ENCODE assay signal across 16 cellular contexts in the genomic region with DNA sequence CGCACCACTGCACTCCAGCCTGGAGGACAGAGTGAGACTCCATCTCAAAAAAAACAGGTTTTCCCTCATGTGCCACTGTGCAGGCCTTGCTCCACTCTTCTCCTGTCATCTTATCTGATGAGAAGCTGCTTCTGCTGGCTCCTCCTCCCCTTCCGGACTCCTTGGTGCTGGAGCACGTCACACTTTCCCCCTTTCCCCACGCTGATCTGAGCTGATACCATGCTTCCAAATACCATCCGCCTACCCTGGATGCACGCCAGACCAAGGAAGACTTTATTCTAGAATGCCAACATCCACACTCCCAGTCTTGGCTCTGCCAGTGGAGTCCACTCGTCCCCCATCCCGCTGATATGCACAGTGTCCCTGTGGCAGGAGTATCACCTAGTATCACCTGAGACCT.
"Had no signal": no experiment of that assay in that cellular context is flagged by ENCODE, and none has a peak within 500 bp of the region (broad histone marks: within the 10 kb centered on the region; RNA-seq: fewer than 3 reads in every experiment).

No MANE protein-coding gene starts in this region.

- H3K36me3 ChIP-seq: cardiac muscle cell, lower lobe of right lung, right atrium auricular region had no signal

- H3K4me1 ChIP-seq: lower lobe of right lung had no signal

- ATAC-seq: activated T-cell treated with anti-CD3 and anti-CD28 coated beads, Interleukin-2, amount 50 U/mL, for 4 hours; effector memory CD8-positive, alpha-beta T cell; left colon; lower lobe of right lung had no signal

- H3K27ac ChIP-seq: lower lobe of right lung, right atrium auricular region had no signal

- H3K9me3 ChIP-seq: lower lobe of right lung, right atrium auricular region had no signal

- H3K27me3 ChIP-seq: cardiac muscle cell, right atrium auricular region had no signal

- DNase-seq: activated CD4-positive, alpha-beta T cell treated with anti-CD3 and anti-CD28 coated beads, Interleukin-2, amount 50 U/mL, for 1 hour; activated CD4-positive, CD25-positive, alpha-beta regulatory T cell treated with anti-CD3 and anti-CD28 coated beads, Interleukin-2, amount 50 U/mL, for 72 hours; activated CD8-positive, alpha-beta memory T cell treated with anti-CD3 and anti-CD28 coated beads, Interleukin-2, amount 50 U/mL, for 4 hours; activated naive CD4-positive, alpha-beta T cell treated with anti-CD3 and anti-CD28 coated beads, Interleukin-2, amount 10 ng/mL, durations not matched to agents 7 days and 5 days; activated T-cell treated with anti-CD3 and anti-CD28 coated beads, Interleukin-2, amount 50 U/mL, for 4 hours; dermis blood vessel endothelial cell; effector memory CD8-positive, alpha-beta T cell; hypothalamus; islet precursor cell; left colon; lower lobe of right lung; nucleus accumbens; stimulated activated CD4-positive, alpha-beta T cell treated with anti-CD3 and anti-CD28 coated beads, Interleukin-2, amount 100 ng/mL, for 24 hours; trophoblast cell had no signal

- H3K4me3 ChIP-seq: cardiac muscle cell, lower lobe of right lung, right atrium auricular region had no signal
